ENCODE assay signal across 9 cellular contexts in the genomic region with DNA sequence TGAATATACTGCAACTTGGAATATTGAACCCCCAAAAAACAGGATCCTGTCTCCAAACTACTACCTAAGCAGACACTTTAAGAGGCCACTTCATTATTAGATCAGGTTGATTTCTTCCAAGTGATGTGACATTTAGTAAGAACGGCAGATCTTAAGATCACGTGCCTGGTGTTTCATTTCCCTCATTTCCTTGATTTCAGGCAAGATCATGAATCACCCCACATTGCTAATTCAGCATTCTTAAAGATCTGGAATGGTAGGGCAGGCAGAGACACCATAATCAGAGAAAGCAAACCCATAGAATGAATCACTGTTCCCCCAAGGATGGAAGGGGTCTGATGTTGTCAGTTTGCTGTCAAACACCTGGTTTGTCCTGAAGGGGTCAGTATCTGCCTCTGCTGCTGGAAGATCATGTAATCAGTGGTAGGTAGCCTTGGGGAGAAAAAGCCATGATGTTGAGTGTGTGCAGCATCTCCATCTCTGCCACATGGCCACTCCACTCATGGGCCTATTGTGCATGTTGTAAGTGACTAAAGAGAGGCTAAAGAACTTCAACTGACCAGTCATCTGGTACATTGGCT.
DNase-seq lines count a peak whose midpoint lies in the region; ATAC-seq and TF ChIP-seq lines count a peak whose summit lies in the region.
"Had no signal": no experiment of that assay in that cellular context is flagged by ENCODE, and none has a peak within 500 bp of the region (broad histone marks: within the 10 kb centered on the region; RNA-seq: fewer than 3 reads in every experiment).

No MANE protein-coding gene starts in this region.

- no peaks in the 10 kb centered on the region for H3K9me3 ChIP-seq in T-helper 17 cell (ENCODE audit: control insufficient read depth, low read length, poor library complexity, severe bottlenecking)

- no peaks in the 10 kb centered on the region for H3K27me3 Mint-ChIP-seq in T-helper 17 cell

- H3K36me3 Mint-ChIP-seq in T-helper 17 cell (ENCODE audit: low read depth) = no peaks in the 10 kb centered on the region

- peaks cover 32% of the 10 kb centered on the region for H3K4me1 Mint-ChIP-seq in T-helper 17 cell

- TF ChIP-seq CTCF in AG10803 (conservative IDR thresholded peaks at IDR 0.05; ENCODE audit: low read length) (peak; percentile 3; the same call in 1 of the 2 replicates), GM12872 (IDR thresholded peaks at IDR 0.05; ENCODE audit: insufficient read depth, low read depth, low read length) (peak; percentile 54), fibroblast of mammary gland (conservative IDR thresholded peaks at IDR 0.05; ENCODE audit: control insufficient read depth, insufficient read depth, low read depth, low read length) (peak; percentile 30)

- DNase-seq in AG10803 (ENCODE audit: low read depth) (no peak), T-helper 17 cell (no peak), fibroblast of mammary gland (ENCODE audit: low read depth) (peak; percentile 15), medulla oblongata (ENCODE audit: extremely low spot score) (no peak), cardiac septum (ENCODE audit: low spot score) (no peak), amygdala (lab: John Stamatoyannopoulos, UW) (no peak), posterior cingulate gyrus (no peak)
- DNase-seq: DMS79 treated with DMSO at 0.1 percent for 48 hours had no signal

- intact Hi-C loops in cardiac septum (cut with DNase I) = no loop called here
- intact Hi-C loops in posterior cingulate gyrus (cut with DNase I) = loop anchor here (5.0 kb wide), 1 partner anchor 231 kb away; no protein-coding TSS in a partner anchor

- peak overlapping the region; percentile 98 for H3K27ac Mint-ChIP-seq in T-helper 17 cell

- H3K4me3 ChIP-seq in AG10803 (ENCODE audit: low read length) (no peak overlapping the region), fibroblast of mammary gland (ENCODE audit: control insufficient read depth, low read depth, low read length) (no peak overlapping the region)

- ATAC-seq in T-helper 17 cell = no peak

- H3K4me3 Mint-ChIP-seq in T-helper 17 cell = no peak overlapping the region

Comparison
In these comparisons a context has a peak if more than half of its experiments do, and no peak if none do; other contexts are left out.
1. CTCF ChIP-seq: peak in every context shown above with its lines; median percentile 54 in GM12872; 30 in fibroblast of mammary gland; 3 in AG10803.